18 cellular contexts compared by ENCODE assay signal in the genomic region with DNA sequence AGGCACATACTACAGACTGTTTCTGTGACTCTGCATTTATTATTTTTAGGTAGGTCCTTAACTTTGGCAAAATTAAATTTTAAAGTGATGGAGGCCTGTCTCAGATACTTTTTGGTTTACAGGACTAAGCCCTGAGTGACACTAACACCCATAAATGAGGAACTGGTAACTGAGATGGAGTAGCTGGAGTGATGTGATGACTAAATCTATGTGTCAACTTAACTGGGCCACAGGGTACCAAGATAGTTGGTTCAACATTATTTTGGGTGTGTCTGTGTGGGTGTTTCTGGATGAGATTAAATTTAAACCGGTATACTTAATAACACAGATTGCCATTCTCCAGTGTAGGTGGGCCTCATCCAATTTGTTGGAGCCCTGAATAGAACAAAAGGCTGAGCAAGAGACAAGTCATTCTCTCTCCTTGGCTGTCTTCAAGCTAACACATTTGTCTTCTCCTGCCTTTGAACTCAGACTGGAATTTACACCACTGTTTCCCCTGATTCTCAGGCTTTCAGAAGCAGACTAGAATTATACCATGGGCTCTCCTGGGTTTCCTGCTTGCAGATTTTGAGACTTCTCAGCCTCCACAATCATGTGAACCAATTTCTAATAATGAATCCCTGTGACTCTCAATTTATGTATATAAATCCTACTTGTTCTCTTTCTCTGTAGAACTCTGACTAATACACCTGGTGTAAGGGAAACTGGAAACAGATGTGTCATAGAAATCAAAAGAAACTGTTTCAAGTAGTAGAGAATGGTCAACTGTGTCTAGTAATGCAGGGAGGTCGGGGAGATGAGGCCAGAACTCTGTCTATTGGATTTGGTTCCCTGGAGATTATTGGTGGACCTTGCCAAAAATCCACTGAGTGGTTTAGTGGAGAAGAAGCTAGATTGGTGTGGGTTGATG.
A peak's percentile ranks its signal among the peaks of the same experiment; 100 is the strongest.
DNase-seq lines count a peak whose midpoint lies in the region; ATAC-seq and TF ChIP-seq lines count a peak whose summit lies in the region.
"Had no signal": no experiment of that assay in that cellular context is flagged by ENCODE, and none has a peak within 500 bp of the region (broad histone marks: within the 10 kb centered on the region; RNA-seq: fewer than 3 reads in every experiment).

No MANE protein-coding gene starts in this region.

- H3K4me3 ChIP-seq in upper lobe of right lung (no peak overlapping the region), SJCRH30 (no peak overlapping the region)

- H3K36me3 ChIP-seq in upper lobe of right lung (no peaks in the 10 kb centered on the region), SJCRH30 (no peaks in the 10 kb centered on the region)

- TF ChIP-seq CTCF in upper lobe of right lung (IDR thresholded peaks at IDR 0.05), result no peak

- peak; percentile 64 for ATAC-seq in GM21717 (IDR thresholded peaks at IDR 0.05; ENCODE audit: unreplicated experiment)
- ATAC-seq in esophagus mucosa, result peak; percentile 66
- peak; percentile 79 for ATAC-seq in upper lobe of right lung
- no peak for ATAC-seq in HG03354 (IDR thresholded peaks at IDR 0.05; ENCODE audit: poor library complexity, severe bottlenecking, unreplicated experiment)
- ATAC-seq in HG03097 (IDR thresholded peaks at IDR 0.05; ENCODE audit: low FRiP score, unreplicated experiment), result no peak
- ATAC-seq: naive thymus-derived CD8-positive, alpha-beta T cell had no signal

- H3K27ac ChIP-seq in upper lobe of right lung, result no peak overlapping the region
- no peak overlapping the region for H3K27ac ChIP-seq in SJCRH30
- H3K27ac ChIP-seq: HL-60 had no signal

- H3K27me3 ChIP-seq in upper lobe of right lung, result no peaks in the 10 kb centered on the region
- H3K27me3 ChIP-seq in SJCRH30, result no peaks in the 10 kb centered on the region

- intact Hi-C loops in upper lobe of right lung (cut with DNase I), result no loop called here

- H3K9me3 ChIP-seq in upper lobe of right lung (peaks cover 4% of the 10 kb centered on the region), SJCRH30 (replicated peaks) (no peaks in the 10 kb centered on the region)

- DNase-seq in NCI-H226, result peak; percentile 20
- DNase-seq in upper lobe of right lung, result no peak
- no peak for DNase-seq in SJCRH30
- DNase-seq: activated CD4-positive, alpha-beta T cell treated with anti-CD3 and anti-CD28 coated beads, Interleukin-2, amount 50 U/mL, for 1 hour; activated CD8-positive, alpha-beta memory T cell treated with anti-CD3 and anti-CD28 coated beads, Interleukin-2, amount 50 U/mL, for 48 hours; activated gamma-delta T cell; GOT3; hippocampal formation; kidney; naive thymus-derived CD8-positive, alpha-beta T cell; NCI-H1092; stimulated activated CD4-positive, alpha-beta T cell treated with anti-CD3 and anti-CD28 coated beads, Interleukin-2, amount 100 ng/mL, for 48 hours; SW 1271 had no signal

- H3K4me1 ChIP-seq in upper lobe of right lung (no peaks in the 10 kb centered on the region), SJCRH30 (no peaks in the 10 kb centered on the region)

Comparison
In these comparisons a context has a peak if more than half of its experiments do, and no peak if none do; other contexts are left out.
1. ATAC-seq: peak in GM21717 (single experiment), esophagus mucosa (single experiment) and upper lobe of right lung (single experiment); none in HG03354 (single experiment) and HG03097 (single experiment).